In genomic region chr6:113625850-113626249, GRCh38 we compare ENCODE assay signal across 1 cellular context.
TF ChIP-seq lines count a peak whose summit lies in the region.

No MANE protein-coding gene starts in this region.

TF ChIP-seq in HepG2, 621 proteins besides CTCF, POLR2A, EP300 and RAD21 (continued from another document):
- TF ChIP-seq ZBTB2 (CRISPR knock-in tag; IDR thresholded peaks at IDR 0.05; ENCODE audit: low read depth) (no peak), JARID2 (CRISPR knock-in tag; IDR thresholded peaks at IDR 0.05; ENCODE audit: insufficient replicate concordance) (no peak), THAP9 (CRISPR knock-in tag; IDR thresholded peaks at IDR 0.05; ENCODE audit: borderline replicate concordance) (no peak), ZSCAN9 (CRISPR knock-in tag; IDR thresholded peaks at IDR 0.05; ENCODE audit: borderline replicate concordance) (no peak), ZFYVE20 (CRISPR knock-in tag; IDR thresholded peaks at IDR 0.05; ENCODE audit: borderline replicate concordance, low read depth) (no peak), ZIK1 (CRISPR knock-in tag; IDR thresholded peaks at IDR 0.05; ENCODE audit: borderline replicate concordance, low read depth) (no peak), ZNF546 (CRISPR knock-in tag; conservative IDR thresholded peaks at IDR 0.05) (no peak), MYNN (CRISPR knock-in tag; IDR thresholded peaks at IDR 0.05; ENCODE audit: low read depth) (no peak), ZNF343 (CRISPR knock-in tag; IDR thresholded peaks at IDR 0.05) (no peak), TEF (CRISPR knock-in tag; IDR thresholded peaks at IDR 0.05) (no peak), ZNF605 (CRISPR knock-in tag; IDR thresholded peaks at IDR 0.05) (no peak), FOXO4 (CRISPR knock-in tag; conservative IDR thresholded peaks at IDR 0.05) (no peak)
TF ChIP-seq in HepG2: peak in this region for 0.
